26 cellular contexts compared by ENCODE assay signal in genomic region chr14:103143535-103143934, GRCh38. TPM values are rescaled to one million over a fixed set of nuclear protein-coding genes. Genes with fewer than 3 reads are reported as not detected.
DNase-seq lines count a peak whose midpoint lies in the region; ATAC-seq and TF ChIP-seq lines count a peak whose summit lies in the region.
"Had no signal": no experiment of that assay in that cellular context is flagged by ENCODE, and none has a peak within 500 bp of the region (broad histone marks: within the 10 kb centered on the region; RNA-seq: fewer than 3 reads in every experiment).

No MANE protein-coding gene starts in this region.

- no peak for TF ChIP-seq CTCF in RWPE1 (conservative IDR thresholded peaks at IDR 0.05; ENCODE audit: low read depth)
- no peak for TF ChIP-seq CTCF in parathyroid adenoma (IDR thresholded peaks at IDR 0.05)

- H3K27ac Mint-ChIP-seq in stimulated activated naive B cell treated with anti-CD40 and anti-IgM and Interleukin-4, amounts not matched to agents 10 μg/mL and 1 μg/mL and 100 μg/mL, for 72 hours = no peak overlapping the region
- no peak overlapping the region for H3K27ac Mint-ChIP-seq in activated T-helper 1 cell treated with anti-CD3 and anti-CD28 coated beads, Interleukin-12 subunit alpha, Interleukin-12 subunit beta, Interleukin-2, Interleukin-4 antibody, amounts not matched to agents 30 ng/mL and 10 ng/mL and 1 ng/mL, durations not matched to agents 14 hours and 24 hours and 36 hours
- H3K27ac Mint-ChIP-seq: activated CD8-positive, alpha-beta T cell treated with anti-CD3 and anti-CD28 coated beads for 36 hours; CD4-positive, CD25-positive, alpha-beta regulatory T cell; nephron progenitor cell had no signal

- peaks cover 14 to 16% of the 10 kb centered on the region in 2 donors for H3K4me1 Mint-ChIP-seq in stimulated activated naive B cell treated with anti-CD40 and anti-IgM and Interleukin-4, amounts not matched to agents 10 μg/mL and 1 μg/mL and 100 μg/mL, for 72 hours
- peaks cover 4% of the 10 kb centered on the region for H3K4me1 Mint-ChIP-seq in activated T-helper 1 cell treated with anti-CD3 and anti-CD28 coated beads, Interleukin-12 subunit alpha, Interleukin-12 subunit beta, Interleukin-2, Interleukin-4 antibody, amounts not matched to agents 30 ng/mL and 10 ng/mL and 1 ng/mL, durations not matched to agents 14 hours and 24 hours and 36 hours (ENCODE audit: low read depth)

- intact Hi-C loops in activated T-helper 1 cell treated with anti-CD3 and anti-CD28 coated beads, Interleukin-12 subunit alpha, Interleukin-12 subunit beta, Interleukin-2, Interleukin-4 antibody, amounts not matched to agents 30 ng/mL and 10 ng/mL and 1 ng/mL, durations not matched to agents 14 hours and 24 hours and 36 hours (cut with micrococcal nuclease) = no loop called here

- DNase-seq in GM23248 (peak; percentile 82), RWPE1 (ENCODE audit: low spot score) (peak; percentile 41), fibroblast of gingiva (ENCODE audit: low read depth) (peak; percentile 48), H7 (no peak)
- DNase-seq in stimulated activated naive B cell treated with anti-CD40 and anti-IgM and Interleukin-4, amounts not matched to agents 10 μg/mL and 1 μg/mL and 100 μg/mL, for 72 hours = no peak
- DNase-seq in stimulated activated naive CD4-positive, alpha-beta T cell (lab: John Stamatoyannopoulos, UW) = no peak
- DNase-seq in activated T-helper 1 cell treated with anti-CD3 and anti-CD28 coated beads, Interleukin-12 subunit alpha, Interleukin-12 subunit beta, Interleukin-2, Interleukin-4 antibody, amounts not matched to agents 30 ng/mL and 10 ng/mL and 1 ng/mL, durations not matched to agents 14 hours and 24 hours and 36 hours (ENCODE audit: low spot score) = no peak
- DNase-seq: activated CD4-positive, alpha-beta T cell treated with anti-CD3 and anti-CD28 coated beads for 1 hour; activated CD8-positive, alpha-beta T cell treated with anti-CD3 and anti-CD28 coated beads for 36 hours; activated effector memory CD4-positive, alpha-beta T cell treated with anti-CD3 and anti-CD28 coated beads, Interleukin-2, amount 50 U/mL, for 16 hours; CD4-positive, CD25-positive, alpha-beta regulatory T cell; islet precursor cell; lower lobe of right lung; mucosa of descending colon; NCI-H1105; NCI-H1930; nephron progenitor cell; pancreas; right lobe of liver; Right ventricle myocardium superior; stimulated activated CD4-positive, alpha-beta T cell treated with anti-CD3 and anti-CD28 coated beads, Interleukin-4, amount 100 ng/mL, for 4 hours; stimulated activated naive CD8-positive, alpha-beta T cell treated with anti-CD3 and anti-CD28 coated beads, Interleukin-15, Interleukin-2, amounts not matched to agents 100 U/mL and 50 U/mL, for 24 hours; SW 1271 had no signal

- WGBS in GM23248 (ENCODE audit: low coverage in 1 of 2, low lambda C conversion rate in 2 of 2, missing lambda C conversion rate in 2 of 2), 2 experiments = 17 to 20% methylated on average over 7 of the region's 7 CpGs

- peaks cover 3% of the 10 kb centered on the region; the same call in 1 of the 2 replicates for H3F3A ChIP-seq in GM23248 (ENCODE audit: insufficient read depth)

- H3K9me3 ChIP-seq in GM23248 (ENCODE audit: low read depth) (no peaks in the 10 kb centered on the region), parathyroid adenoma (ENCODE audit: control insufficient read depth, low read length) (no peaks in the 10 kb centered on the region)
- H3K9me3 ChIP-seq: gastroesophageal sphincter, lower lobe of right lung, mucosa of descending colon, pancreas, right lobe of liver had no signal

- H3K27me3 Mint-ChIP-seq in stimulated activated naive B cell treated with anti-CD40 and anti-IgM and Interleukin-4, amounts not matched to agents 10 μg/mL and 1 μg/mL and 100 μg/mL, for 72 hours = peaks cover 50 to 76% of the 10 kb centered on the region in 2 donors
- H3K27me3 Mint-ChIP-seq in activated T-helper 1 cell treated with anti-CD3 and anti-CD28 coated beads, Interleukin-12 subunit alpha, Interleukin-12 subunit beta, Interleukin-2, Interleukin-4 antibody, amounts not matched to agents 30 ng/mL and 10 ng/mL and 1 ng/mL, durations not matched to agents 14 hours and 24 hours and 36 hours (ENCODE audit: insufficient read depth) = peaks cover 7% of the 10 kb centered on the region

- H3K27me3 ChIP-seq in GM23248 (replicated peaks; ENCODE audit: insufficient read depth) (no peaks in the 10 kb centered on the region), parathyroid adenoma (ENCODE audit: control insufficient read depth, insufficient read depth, low read length) (no peaks in the 10 kb centered on the region), H7 (ENCODE audit: control insufficient read depth, insufficient read depth, low read length) (peaks cover 3% of the 10 kb centered on the region; the same call in 1 of the 2 replicates)
- H3K27me3 ChIP-seq: pancreas, right lobe of liver had no signal

- no peak overlapping the region for H3K4me3 ChIP-seq in GM23248
- no peak overlapping the region for H3K4me3 ChIP-seq in parathyroid adenoma (ENCODE audit: low read depth, low read length)
- H3K4me3 ChIP-seq in H7 (ENCODE audit: insufficient read depth, low read depth, low read length) = no peak overlapping the region
- H3K4me3 ChIP-seq: gastroesophageal sphincter, lower lobe of right lung, mucosa of descending colon, pancreas, right lobe of liver had no signal

- CTCF ChIA-PET in RWPE1 (lab: Yijun Ruan, JAX) = no interaction called here

- no peaks in the 10 kb centered on the region for H4K20me1 ChIP-seq in GM23248 (ENCODE audit: insufficient read depth)

- H2AFZ ChIP-seq in GM23248 = no peak overlapping the region
- no peak overlapping the region for H2AFZ ChIP-seq in parathyroid adenoma

- H3K36me3 Mint-ChIP-seq in stimulated activated naive B cell treated with anti-CD40 and anti-IgM and Interleukin-4, amounts not matched to agents 10 μg/mL and 1 μg/mL and 100 μg/mL, for 72 hours = no peaks in the 10 kb centered on the region
- H3K36me3 Mint-ChIP-seq in activated T-helper 1 cell treated with anti-CD3 and anti-CD28 coated beads, Interleukin-12 subunit alpha, Interleukin-12 subunit beta, Interleukin-2, Interleukin-4 antibody, amounts not matched to agents 30 ng/mL and 10 ng/mL and 1 ng/mL, durations not matched to agents 14 hours and 24 hours and 36 hours (ENCODE audit: low read depth) = no peaks in the 10 kb centered on the region
- H3K36me3 Mint-ChIP-seq: CD4-positive, CD25-positive, alpha-beta regulatory T cell had no signal

- H3K9ac ChIP-seq in GM23248 (no peak overlapping the region), parathyroid adenoma (no peak overlapping the region)

- in situ Hi-C loops in GM23248 (cut with MboI) = no loop called here

- POLR2A ChIA-PET in RWPE1 (lab: Yijun Ruan, JAX; ENCODE audit: low non-redundant PET) = no interaction called here

- ATAC-seq in stimulated activated naive B cell treated with anti-CD40 and anti-IgM and Interleukin-4, amounts not matched to agents 10 μg/mL and 1 μg/mL and 100 μg/mL, for 72 hours (replicated peaks) = no peak
- ATAC-seq: activated CD8-positive, alpha-beta T cell treated with anti-CD3 and anti-CD28 coated beads for 36 hours; gastroesophageal sphincter; lower lobe of right lung; mucosa of descending colon; pancreas; right lobe of liver; stimulated activated naive CD8-positive, alpha-beta T cell treated with anti-CD3 and anti-CD28 coated beads, Interleukin-15, Interleukin-2, amounts not matched to agents 100 U/mL and 50 U/mL, for 24 hours had no signal

- H3K4me2 ChIP-seq in GM23248 (ENCODE audit: unreplicated experiment) (peak overlapping the region; percentile 9), parathyroid adenoma (ENCODE audit: low read length) (no peak overlapping the region)

- H3K36me3 ChIP-seq in GM23248 (ENCODE audit: low read depth) (no peaks in the 10 kb centered on the region), parathyroid adenoma (ENCODE audit: control insufficient read depth, insufficient read depth, low read length) (no peaks in the 10 kb centered on the region), H7 (replicated peaks; ENCODE audit: control insufficient read depth, insufficient read depth, low read length) (no peaks in the 10 kb centered on the region)
- H3K36me3 ChIP-seq: gastroesophageal sphincter, lower lobe of right lung, pancreas, right lobe of liver had no signal

- no peak overlapping the region for H3K4me3 Mint-ChIP-seq in stimulated activated naive B cell treated with anti-CD40 and anti-IgM and Interleukin-4, amounts not matched to agents 10 μg/mL and 1 μg/mL and 100 μg/mL, for 72 hours
- H3K4me3 Mint-ChIP-seq in activated T-helper 1 cell treated with anti-CD3 and anti-CD28 coated beads, Interleukin-12 subunit alpha, Interleukin-12 subunit beta, Interleukin-2, Interleukin-4 antibody, amounts not matched to agents 30 ng/mL and 10 ng/mL and 1 ng/mL, durations not matched to agents 14 hours and 24 hours and 36 hours = no peak overlapping the region
- H3K4me3 Mint-ChIP-seq: activated CD8-positive, alpha-beta T cell treated with anti-CD3 and anti-CD28 coated beads for 36 hours; CD4-positive, CD25-positive, alpha-beta regulatory T cell; nephron progenitor cell had no signal

- no peaks in the 10 kb centered on the region for H3K79me2 ChIP-seq in GM23248 (ENCODE audit: insufficient read depth)
- no peaks in the 10 kb centered on the region for H3K79me2 ChIP-seq in parathyroid adenoma

- H3K27ac ChIP-seq in GM23248 (peak overlapping the region; percentile 75), RWPE1 (no peak overlapping the region), parathyroid adenoma (peak overlapping the region; percentile 40)
- H3K27ac ChIP-seq: gastroesophageal sphincter, lower lobe of right lung, pancreas, right lobe of liver had no signal

- H3K4me1 ChIP-seq in GM23248 (ENCODE audit: insufficient read depth) (peaks cover 15% of the 10 kb centered on the region), parathyroid adenoma (peaks cover 32% of the 10 kb centered on the region)
- H3K4me1 ChIP-seq: pancreas, right lobe of liver had no signal

- H3K9me2 ChIP-seq in GM23248 (ENCODE audit: insufficient read depth) = no peaks in the 10 kb centered on the region

- peaks cover 0 to 4% of the 10 kb centered on the region in 2 donors for H3K9me3 Mint-ChIP-seq in stimulated activated naive B cell treated with anti-CD40 and anti-IgM and Interleukin-4, amounts not matched to agents 10 μg/mL and 1 μg/mL and 100 μg/mL, for 72 hours
- H3K9me3 Mint-ChIP-seq in activated T-helper 1 cell treated with anti-CD3 and anti-CD28 coated beads, Interleukin-12 subunit alpha, Interleukin-12 subunit beta, Interleukin-2, Interleukin-4 antibody, amounts not matched to agents 30 ng/mL and 10 ng/mL and 1 ng/mL, durations not matched to agents 14 hours and 24 hours and 36 hours = no peaks in the 10 kb centered on the region
- H3K9me3 Mint-ChIP-seq: activated CD8-positive, alpha-beta T cell treated with anti-CD3 and anti-CD28 coated beads for 36 hours; nephron progenitor cell had no signal

RNA-seq across cellular contexts. Expression of gene TNFAIP2, which starts 20.3 kb away (rescaled TPM):
- total RNA-seq in GM23248 (2014; rRNA removed; shearing (Covaris generic)) = 45.0 and 51.8 TPM in 2 replicates
- 9.2 and 9.6 TPM in 2 replicates for polyA plus RNA-seq in GM23248 (2016; fragmentation: Nextera tagmentation; extraction: Ambion mirVana)
- total RNA-seq in H7 (2014; rRNA removed; shearing (Covaris generic)) = 30.1 and 38.7 TPM in 2 replicates
- total RNA-seq in activated T-helper 1 cell treated with anti-CD3 and anti-CD28 coated beads, Interleukin-12 subunit alpha, Interleukin-12 subunit beta, Interleukin-2, Interleukin-4 antibody, amounts not matched to agents 30 ng/mL and 10 ng/mL and 1 ng/mL, durations not matched to agents 14 hours and 24 hours and 36 hours = 2.3 and 2.4 TPM in 2 replicates
- polyA plus RNA-seq: CD4-positive, CD25-positive, alpha-beta regulatory T cell had no signal

RNA-seq across cellular contexts. Expression of gene EXOC3L4, which starts 49.0 kb away (rescaled TPM):
- total RNA-seq in GM23248 (2014; rRNA removed; shearing (Covaris generic)) = not detected in 2 replicates
- polyA plus RNA-seq in GM23248 (2016; fragmentation: Nextera tagmentation; extraction: Ambion mirVana) = not detected in 2 replicates
- total RNA-seq in H7 (2014; rRNA removed; shearing (Covaris generic)) = 0.21 TPM in 1 of 2 replicates, not detected in the other
- total RNA-seq in activated T-helper 1 cell treated with anti-CD3 and anti-CD28 coated beads, Interleukin-12 subunit alpha, Interleukin-12 subunit beta, Interleukin-2, Interleukin-4 antibody, amounts not matched to agents 30 ng/mL and 10 ng/mL and 1 ng/mL, durations not matched to agents 14 hours and 24 hours and 36 hours = not detected in 2 replicates
- total RNA-seq: activated CD8-positive, alpha-beta T cell treated with anti-CD3 and anti-CD28 coated beads for 36 hours; CD4-positive, CD25-positive, alpha-beta regulatory T cell had no signal
- polyA plus RNA-seq: CD4-positive, CD25-positive, alpha-beta regulatory T cell had no signal

RNA-seq across cellular contexts. Expression of gene LBHD2, which starts 59.5 kb away (rescaled TPM):
- total RNA-seq in GM23248 (2014; rRNA removed; shearing (Covaris generic)) = not detected in 2 replicates
- polyA plus RNA-seq in GM23248 (2016; fragmentation: Nextera tagmentation; extraction: Ambion mirVana) = not detected in 2 replicates
- not detected in 2 replicates for total RNA-seq in H7 (2014; rRNA removed; shearing (Covaris generic))
- not detected in 2 replicates for total RNA-seq in activated T-helper 1 cell treated with anti-CD3 and anti-CD28 coated beads, Interleukin-12 subunit alpha, Interleukin-12 subunit beta, Interleukin-2, Interleukin-4 antibody, amounts not matched to agents 30 ng/mL and 10 ng/mL and 1 ng/mL, durations not matched to agents 14 hours and 24 hours and 36 hours
- total RNA-seq: activated CD8-positive, alpha-beta T cell treated with anti-CD3 and anti-CD28 coated beads for 36 hours; CD4-positive, CD25-positive, alpha-beta regulatory T cell; epithelial cell of proximal tubule; gastroesophageal sphincter; lower lobe of right lung; mucosa of descending colon; pancreas; right lobe of liver; Right ventricle myocardium superior had no signal
- polyA plus RNA-seq: CD4-positive, CD25-positive, alpha-beta regulatory T cell; pancreas had no signal

Comparison
In these comparisons a context has a peak if more than half of its experiments do, and no peak if none do; other contexts are left out.
1. DNase-seq: peak in GM23248 (single experiment), RWPE1 (single experiment) and fibroblast of gingiva (single experiment); none in stimulated activated naive B cell treated with anti-CD40 and anti-IgM and Interleukin-4, amounts not matched to agents 10 μg/mL and 1 μg/mL and 100 μg/mL, for 72 hours (single experiment), stimulated activated naive CD4-positive, alpha-beta T cell (0 of 6), H7 (single experiment) and activated T-helper 1 cell treated with anti-CD3 and anti-CD28 coated beads, Interleukin-12 subunit alpha, Interleukin-12 subunit beta, Interleukin-2, Interleukin-4 antibody, amounts not matched to agents 30 ng/mL and 10 ng/mL and 1 ng/mL, durations not matched to agents 14 hours and 24 hours and 36 hours (single experiment).